Comparison of ENCODE assay signal across 8 cellular contexts in the genomic region with DNA sequence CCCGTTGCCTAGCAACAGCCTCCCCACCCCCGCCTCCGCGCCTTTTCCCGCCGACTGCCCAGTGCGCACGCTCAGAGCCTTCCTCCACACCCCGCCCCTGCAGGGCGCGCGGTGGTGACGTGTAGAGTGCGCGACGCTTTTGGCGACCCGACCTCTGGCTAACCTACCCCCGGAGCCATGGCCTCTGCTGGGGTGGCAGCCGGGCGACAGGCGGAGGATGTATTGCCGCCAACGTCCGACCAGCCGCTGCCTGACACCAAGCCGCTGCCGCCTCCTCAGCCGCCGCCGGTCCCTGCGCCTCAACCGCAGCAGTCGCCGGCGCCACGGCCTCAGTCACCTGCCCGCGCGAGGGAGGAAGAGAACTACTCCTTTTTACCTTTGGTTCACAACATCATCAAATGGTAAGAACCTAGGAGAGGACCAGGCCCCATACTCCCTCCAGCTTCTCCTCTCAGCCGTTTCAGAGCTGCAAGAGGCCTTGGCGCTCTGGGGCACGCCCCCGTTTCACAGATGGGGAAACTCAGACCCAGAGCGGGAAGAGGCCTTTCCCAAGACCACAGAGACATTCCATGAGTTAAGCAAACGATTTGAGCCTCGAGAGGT. TPM values are rescaled to one million over a fixed set of nuclear protein-coding genes. Genes with fewer than 3 reads are reported as not detected.
DNase-seq lines count a peak whose midpoint lies in the region; ATAC-seq, FAIRE-seq and TF ChIP-seq lines count a peak whose summit lies in the region.

MED9 (plus strand) TSS at position 136 of the 603 bp plus-strand sequence; CDS start at position 178, 42 bp downstream.

- H3K4me3 ChIP-seq in Loucy (ENCODE audit: low read length, poor library complexity, severe bottlenecking) (peak within 1 kb of the TSS; percentile 98), fibroblast of pulmonary artery (replicated peaks; ENCODE audit: low read depth, low read length) (peak within 1 kb of the TSS; percentile 98)

- no peaks in the 10 kb centered on the region for H3K9me3 Mint-ChIP-seq in natural killer cell treated with Interleukin-12 subunit alpha and Interleukin-12 subunit beta and Interleukin-15 and Interleukin-18, amount 100 ng/mL, for 72 hours

- peaks cover 51% of the 10 kb centered on the region for H3K79me2 ChIP-seq in Loucy (ENCODE audit: insufficient read depth, low read length)

- no peaks in the 10 kb centered on the region for H3K9me3 ChIP-seq in Loucy (ENCODE audit: insufficient read depth, low read depth, low read length)

- H2AFZ ChIP-seq in Loucy (ENCODE audit: low read length) = peak within 1 kb of the TSS; percentile 66

- H3K9ac ChIP-seq in Loucy (ENCODE audit: low read depth, low read length, poor library complexity, severe bottlenecking) = peak within 1 kb of the TSS; percentile 98

- TF ChIP-seq POLR2A in Raji (IDR thresholded peaks at IDR 0.05; ENCODE audit: insufficient read depth, low read depth, low read length) = peak; percentile 91

- ATAC-seq in GM21786 (IDR thresholded peaks at IDR 0.05; ENCODE audit: unreplicated experiment) = peak; percentile 75
- ATAC-seq in natural killer cell treated with Interleukin-12 subunit alpha and Interleukin-12 subunit beta and Interleukin-15 and Interleukin-18, amount 100 ng/mL, for 72 hours = peak; percentile 98

- no peaks in the 10 kb centered on the region for H3K36me3 ChIP-seq in Loucy (ENCODE audit: insufficient read depth, low read length)

- H3K4me2 ChIP-seq in Loucy (ENCODE audit: low read depth, low read length, poor library complexity, severe bottlenecking) = peak within 1 kb of the TSS; percentile 99

- peaks cover 13% of the 10 kb centered on the region for H4K20me1 ChIP-seq in Loucy (ENCODE audit: insufficient read depth, low read length, poor library complexity, severe bottlenecking)

- H3K4me3 Mint-ChIP-seq in natural killer cell treated with Interleukin-12 subunit alpha and Interleukin-12 subunit beta and Interleukin-15 and Interleukin-18, amount 100 ng/mL, for 72 hours = peak within 1 kb of the TSS; percentile 90

- H3K4me1 ChIP-seq in Loucy (ENCODE audit: insufficient read depth, low read length, poor library complexity, severe bottlenecking) = peaks cover 49% of the 10 kb centered on the region

- H3K27ac Mint-ChIP-seq in natural killer cell treated with Interleukin-12 subunit alpha and Interleukin-12 subunit beta and Interleukin-15 and Interleukin-18, amount 100 ng/mL, for 72 hours = peak within 1 kb of the TSS; percentile 88

- no peak for FAIRE-seq in D721Med (lab: Jason Lieb, UNC)

- peaks cover 18 to 32% of the 10 kb centered on the region in 2 donors for H3K4me1 Mint-ChIP-seq in natural killer cell treated with Interleukin-12 subunit alpha and Interleukin-12 subunit beta and Interleukin-15 and Interleukin-18, amount 100 ng/mL, for 72 hours (ENCODE audit: low read depth in 2 of 2)

- H3K9me2 ChIP-seq in Loucy (replicated peaks; ENCODE audit: low read depth, low read length) = no peaks in the 10 kb centered on the region

- DNase-seq in D721Med (ENCODE audit: insufficient read length, low spot score) (peak; percentile 91), fibroblast of pulmonary artery (ENCODE audit: low read depth) (peak; percentile 91)
- DNase-seq in activated effector memory CD4-positive, alpha-beta T cell treated with Interleukin-2 at 50 U/mL for 16 hours = peak; percentile 87
- peak; percentile 95 for DNase-seq in natural killer cell treated with Interleukin-12 subunit alpha and Interleukin-12 subunit beta and Interleukin-15 and Interleukin-18, amount 100 ng/mL, for 72 hours (ENCODE audit: low spot score)
- peak; percentile 85 to 94 (median 94) for DNase-seq in stimulated activated naive CD4-positive, alpha-beta T cell (lab: John Stamatoyannopoulos, UW)

- no peaks in the 10 kb centered on the region for H3F3A ChIP-seq in Loucy (ENCODE audit: low read depth)

- no peaks in the 10 kb centered on the region for H3K36me3 Mint-ChIP-seq in natural killer cell treated with Interleukin-12 subunit alpha and Interleukin-12 subunit beta and Interleukin-15 and Interleukin-18, amount 100 ng/mL, for 72 hours

- H3K27me3 Mint-ChIP-seq in natural killer cell treated with Interleukin-12 subunit alpha and Interleukin-12 subunit beta and Interleukin-15 and Interleukin-18, amount 100 ng/mL, for 72 hours = peaks cover 5% of the 10 kb centered on the region in 2 donors

- no peaks in the 10 kb centered on the region for H3K27me3 ChIP-seq in Loucy (ENCODE audit: insufficient read depth, low read length, poor library complexity, severe bottlenecking)

- no peak for TF ChIP-seq CTCF in D721Med (IDR thresholded peaks at IDR 0.05; ENCODE audit: insufficient read depth, missing control alignments)
- TF ChIP-seq CTCF in Loucy (conservative IDR thresholded peaks at IDR 0.05; ENCODE audit: low read length) = no peak
- no peak for TF ChIP-seq CTCF in fibroblast of pulmonary artery (IDR thresholded peaks at IDR 0.05; ENCODE audit: low read length, missing control alignments)

RNA-seq across cellular contexts. Expression of gene MED9, which starts in this region (rescaled TPM):
- 10 to 100 TPM; 11.3 to 18.2 TPM for total RNA-seq in natural killer cell treated with Interleukin-12 subunit alpha and Interleukin-12 subunit beta and Interleukin-15 and Interleukin-18, amount 100 ng/mL, for 72 hours

Comparison
In these comparisons a context has a peak if more than half of its experiments do, and no peak if none do; other contexts are left out.
1. Peak in every context shown above with its lines: DNase-seq, ATAC-seq and H3K4me3 ChIP-seq.